Comparison of ENCODE assay signal across 29 cellular contexts in genomic region chr6:17169291-17169690, GRCh38.
DNase-seq lines count a peak whose midpoint lies in the region; ATAC-seq and TF ChIP-seq lines count a peak whose summit lies in the region.
"Had no signal": no experiment of that assay in that cellular context is flagged by ENCODE, and none has a peak within 500 bp of the region (broad histone marks: within the 10 kb centered on the region; RNA-seq: fewer than 3 reads in every experiment).

No MANE protein-coding gene starts in this region.

- H3K27me3 ChIP-seq in right atrium auricular region = no peaks in the 10 kb centered on the region
- H3K27me3 ChIP-seq: gastroesophageal sphincter, neural progenitor cell, upper lobe of right lung had no signal

- H3K27me3 Mint-ChIP-seq in Calu3 (ENCODE audit: unreplicated experiment) = no peaks in the 10 kb centered on the region
- H3K27me3 Mint-ChIP-seq: progenitor cell of endocrine pancreas had no signal

- H3K9me3 Mint-ChIP-seq in Calu3 (ENCODE audit: low read depth, unreplicated experiment) = peaks cover 4% of the 10 kb centered on the region
- H3K9me3 Mint-ChIP-seq: activated naive CD8-positive, alpha-beta T cell treated with anti-CD3 and anti-CD28 coated beads, Interleukin-2, amount 50 U/mL, for 24 hours had no signal

- peaks cover 0 to 8% of the 10 kb centered on the region in 2 donors for H3K4me1 ChIP-seq in right atrium auricular region
- H3K4me1 ChIP-seq: gastroesophageal sphincter, lower lobe of right lung, neural progenitor cell, upper lobe of right lung had no signal

- DNase-seq in right atrium auricular region (ENCODE audit: low spot score) (no peak), Right ventricle myocardium superior (no peak), RPMI7951 (ENCODE audit: low read depth) (peak; percentile 42), iris pigment epithelial cell (ENCODE audit: low read depth) (peak; percentile 45), stromal cell of bone marrow (ENCODE audit: low read depth) (peak; percentile 67), Calu3 (no peak), T-helper 1 cell (no peak), mucosa of gallbladder (ENCODE audit: low spot score) (no peak)
- DNase-seq: 8988T; activated CD4-positive, CD25-positive, alpha-beta regulatory T cell treated with anti-CD3 and anti-CD28 coated beads, Interleukin-2, amount 50 U/mL, for 72 hours; activated CD8-positive, alpha-beta T cell treated with anti-CD3 and anti-CD28 coated beads, Interleukin-2, amount 10 ng/mL, durations not matched to agents 7 days and 5 days; activated gamma-delta T cell treated with Interleukin-2 at 50 U/mL for 16 hours; activated naive CD8-positive, alpha-beta T cell treated with anti-CD3 and anti-CD28 coated beads, Interleukin-2, amount 50 U/mL, for 24 hours; activated T-cell treated with anti-CD3 and anti-CD28 coated beads, Interleukin-2, amount 50 U/mL, for 1 hour; COR-L47; DMS79 treated with DMSO at 0.1 percent for 48 hours; H7; Kasumi-1; lower lobe of right lung; mucosa of descending colon; NCI-H1048; NCI-H187; NCI-H2227 treated with DMSO at 0.1 percent for 48 hours; small intestine; upper lobe of right lung had no signal

- H3K4me3 Mint-ChIP-seq in Calu3 (ENCODE audit: low read depth, unreplicated experiment) = no peak overlapping the region
- H3K4me3 Mint-ChIP-seq: activated CD8-positive, alpha-beta T cell treated with anti-CD3 and anti-CD28 coated beads, Interleukin-2, amount 10 ng/mL, durations not matched to agents 7 days and 5 days; activated naive CD8-positive, alpha-beta T cell treated with anti-CD3 and anti-CD28 coated beads, Interleukin-2, amount 50 U/mL, for 24 hours; neural progenitor cell had no signal

- BruUV-seq in Calu3 (replicated peaks; lab: Mats Ljungman, UMichigan) = no TSS peak

- no peaks in the 10 kb centered on the region for H3K36me3 ChIP-seq in right atrium auricular region
- H3K36me3 ChIP-seq: gastroesophageal sphincter, lower lobe of right lung, neural progenitor cell, upper lobe of right lung had no signal

- H3K27ac Mint-ChIP-seq in Calu3 (ENCODE audit: unreplicated experiment) = no peak overlapping the region
- H3K27ac Mint-ChIP-seq: activated CD8-positive, alpha-beta T cell treated with anti-CD3 and anti-CD28 coated beads, Interleukin-2, amount 10 ng/mL, durations not matched to agents 7 days and 5 days; activated naive CD8-positive, alpha-beta T cell treated with anti-CD3 and anti-CD28 coated beads, Interleukin-2, amount 50 U/mL, for 24 hours; neural progenitor cell; progenitor cell of endocrine pancreas had no signal

- no peak for ATAC-seq in Right ventricle myocardium superior (ENCODE audit: poor library complexity)
- ATAC-seq: activated CD8-positive, alpha-beta T cell treated with anti-CD3 and anti-CD28 coated beads, Interleukin-2, amount 10 ng/mL, durations not matched to agents 7 days and 5 days; activated naive CD8-positive, alpha-beta T cell treated with anti-CD3 and anti-CD28 coated beads, Interleukin-2, amount 50 U/mL, for 24 hours; gastroesophageal sphincter; lower lobe of right lung; mucosa of descending colon; Right ventricle myocardium inferior; upper lobe of right lung had no signal

- no peaks in the 10 kb centered on the region for H3K9me3 ChIP-seq in right atrium auricular region
- H3K9me3 ChIP-seq: gastroesophageal sphincter, lower lobe of right lung, mucosa of descending colon, upper lobe of right lung had no signal

- TF ChIP-seq CTCF in right atrium auricular region (IDR thresholded peaks at IDR 0.05) (no peak), Calu3 (IDR thresholded peaks at IDR 0.05; ENCODE audit: unreplicated experiment) (no peak)

- peaks cover 8% of the 10 kb centered on the region for H3K4me1 Mint-ChIP-seq in Calu3 (ENCODE audit: low read depth, unreplicated experiment)
- H3K4me1 Mint-ChIP-seq: activated naive CD8-positive, alpha-beta T cell treated with anti-CD3 and anti-CD28 coated beads, Interleukin-2, amount 50 U/mL, for 24 hours had no signal

- H3K36me3 Mint-ChIP-seq in Calu3 (ENCODE audit: insufficient read depth, unreplicated experiment) = no peaks in the 10 kb centered on the region
- H3K36me3 Mint-ChIP-seq: neural progenitor cell had no signal

- intact Hi-C loops in Right ventricle myocardium superior (cut with DNase I) (loop anchor here (10.0 kb wide), 1 partner anchor 116 kb away; the partner anchor contains the start of gene RBM24), Calu3 (cut with micrococcal nuclease; ENCODE audit: unreplicated experiment) (no loop called here)

- CTCF ChIA-PET in Calu3 (lab: Charles Lee) = no interaction called here

- no peak overlapping the region for H3K4me3 ChIP-seq in right atrium auricular region
- H3K4me3 ChIP-seq: gastroesophageal sphincter, lower lobe of right lung, mucosa of descending colon, neural progenitor cell, upper lobe of right lung had no signal

- H3K27ac ChIP-seq in right atrium auricular region = peak overlapping the region; percentile 70 to 87
- H3K27ac ChIP-seq: gastroesophageal sphincter, lower lobe of right lung, neural progenitor cell, upper lobe of right lung had no signal

Comparison
In these comparisons a context has a peak if more than half of its experiments do, and no peak if none do; other contexts are left out.
1. DNase-seq: peak in RPMI7951 (single experiment), iris pigment epithelial cell (single experiment) and stromal cell of bone marrow (single experiment); none in right atrium auricular region (single experiment), Right ventricle myocardium superior (single experiment), Calu3 (single experiment), T-helper 1 cell (0 of 5) and mucosa of gallbladder (single experiment).